ENCODE assay signal across 11 cellular contexts in the genomic region with DNA sequence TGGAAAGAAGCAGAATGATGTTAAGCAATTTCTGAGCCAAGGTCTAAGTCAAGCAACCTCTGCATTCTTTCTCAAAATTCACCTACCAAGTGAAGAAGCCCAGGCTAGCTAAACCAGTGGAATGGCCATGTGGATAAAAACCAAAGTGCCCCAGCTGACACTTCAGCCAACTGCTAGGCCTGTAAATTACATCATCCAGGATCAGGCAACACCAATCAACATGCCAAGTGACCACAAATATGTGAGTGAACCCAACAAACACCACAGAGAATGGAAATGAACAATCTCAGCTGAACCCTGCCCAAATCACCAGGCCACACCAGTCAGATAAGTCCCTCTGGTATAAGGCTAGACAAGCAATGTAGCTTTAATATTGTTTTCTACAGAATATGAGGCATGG. TPM values are rescaled to one million over a fixed set of nuclear protein-coding genes. Genes with fewer than 3 reads are reported as not detected.
DNase-seq lines count a peak whose midpoint lies in the region; TF ChIP-seq lines count a peak whose summit lies in the region.
"Had no signal": no experiment of that assay in that cellular context is flagged by ENCODE, and none has a peak within 500 bp of the region (broad histone marks: within the 10 kb centered on the region; RNA-seq: fewer than 3 reads in every experiment).

No MANE protein-coding gene starts in this region.

- no peak overlapping the region for H2BK120ac ChIP-seq in mesendoderm (ENCODE audit: low read depth, low read length)

- H3K36me3 Mint-ChIP-seq in activated T-helper 2 cell treated with anti-CD3 and anti-CD28 coated beads, Interferon-gamma antibody, Interleukin-2, Interleukin-4, amounts not matched to agents 10 μg/mL and 5 μg/mL and 100 μg/mL, durations not matched to agents 14 hours and 24 hours and 36 hours (ENCODE audit: low read depth) = no peaks in the 10 kb centered on the region
- H3K36me3 Mint-ChIP-seq: WTC11 had no signal

- H3K36me3 ChIP-seq in MG63 (no peaks in the 10 kb centered on the region), mesendoderm (ENCODE audit: control insufficient read depth, insufficient read depth, low read length) (no peaks in the 10 kb centered on the region), ascending aorta (no peaks in the 10 kb centered on the region)

- H3K27ac ChIP-seq in mesendoderm (ENCODE audit: low read depth, low read length) = no peak overlapping the region
- no peak overlapping the region for H3K27ac ChIP-seq in ascending aorta

- H3K79me2 ChIP-seq in mesendoderm (ENCODE audit: control insufficient read depth, insufficient read depth, low read length) = no peaks in the 10 kb centered on the region

- H2BK5ac ChIP-seq in mesendoderm (ENCODE audit: low read length) = no peak overlapping the region

- no peak overlapping the region for H3K4me3 ChIP-seq in MG63
- no peak overlapping the region for H3K4me3 ChIP-seq in cardiac fibroblast (replicated peaks in 1 of 2; ENCODE audit: low read depth in 2 of 2, low read length in 2 of 2)
- H3K4me3 ChIP-seq in mesendoderm (ENCODE audit: low read length) = no peak overlapping the region
- H3K4me3 ChIP-seq in ascending aorta = no peak overlapping the region

- no peaks in the 10 kb centered on the region for H3K79me1 ChIP-seq in mesendoderm (ENCODE audit: low read length)

- no peak overlapping the region for H3K18ac ChIP-seq in mesendoderm (ENCODE audit: low read length)

- peaks cover 1% of the 10 kb centered on the region for H3K4me1 Mint-ChIP-seq in activated T-helper 2 cell treated with anti-CD3 and anti-CD28 coated beads, Interferon-gamma antibody, Interleukin-2, Interleukin-4, amounts not matched to agents 10 μg/mL and 5 μg/mL and 100 μg/mL, durations not matched to agents 14 hours and 24 hours and 36 hours (ENCODE audit: low read depth)

- H3K9me3 ChIP-seq in MG63 = no peaks in the 10 kb centered on the region
- H3K9me3 ChIP-seq in ascending aorta = no peaks in the 10 kb centered on the region

- no peaks in the 10 kb centered on the region for H3K4me1 ChIP-seq in mesendoderm (ENCODE audit: control insufficient read depth, low read depth, low read length)
- H3K4me1 ChIP-seq in ascending aorta = no peaks in the 10 kb centered on the region

- H2AK5ac ChIP-seq in mesendoderm (ENCODE audit: low read length) = no peak overlapping the region

- no peak overlapping the region for H3K4me2 ChIP-seq in mesendoderm (ENCODE audit: low read length)

- H4K5ac ChIP-seq in mesendoderm (ENCODE audit: low read length) = no peak overlapping the region

- H3K9ac ChIP-seq in mesendoderm (ENCODE audit: low read length) = no peak overlapping the region

- intact Hi-C loops in activated T-helper 2 cell treated with anti-CD3 and anti-CD28 coated beads, Interferon-gamma antibody, Interleukin-2, Interleukin-4, amounts not matched to agents 10 μg/mL and 5 μg/mL and 100 μg/mL, durations not matched to agents 14 hours and 24 hours and 36 hours (cut with micrococcal nuclease) = no loop called here
- intact Hi-C loops in ascending aorta (cut with DNase I) = no loop called here

- H3K4ac ChIP-seq in mesendoderm (ENCODE audit: low read depth, low read length) = no peak overlapping the region

- H3K56ac ChIP-seq in mesendoderm (ENCODE audit: low read length) = no peak overlapping the region

- H3K27me3 Mint-ChIP-seq in activated T-helper 2 cell treated with anti-CD3 and anti-CD28 coated beads, Interferon-gamma antibody, Interleukin-2, Interleukin-4, amounts not matched to agents 10 μg/mL and 5 μg/mL and 100 μg/mL, durations not matched to agents 14 hours and 24 hours and 36 hours (ENCODE audit: low read depth) = peaks cover 4% of the 10 kb centered on the region

- no peaks in the 10 kb centered on the region for H3K27me3 ChIP-seq in MG63
- H3K27me3 ChIP-seq in mesendoderm (ENCODE audit: insufficient read depth, low read length, poor library complexity) = no peaks in the 10 kb centered on the region
- no peaks in the 10 kb centered on the region for H3K27me3 ChIP-seq in ascending aorta

- DNase-seq in EL (peak; percentile 97), MG63 (peak; percentile 81), cardiac fibroblast (ENCODE audit: low read depth in 2 of 2) (peak; percentile 91 to 92), mesendoderm (peak; percentile 61), NCI-H82 treated with DMSO at 0.1 percent for 48 hours (lab: John Stamatoyannopoulos, UW; ENCODE audit: unreplicated experiment) (no peak), NCI-H510A (lab: John Stamatoyannopoulos, UW) (no peak), ascending aorta (ENCODE audit: low spot score in 2 of 2) (no peak)
- DNase-seq in activated T-helper 2 cell treated with anti-CD3 and anti-CD28 coated beads, Interferon-gamma antibody, Interleukin-2, Interleukin-4, amounts not matched to agents 10 μg/mL and 5 μg/mL and 100 μg/mL, durations not matched to agents 14 hours and 24 hours and 36 hours (ENCODE audit: low spot score) = no peak
- DNase-seq: hypothalamus, NCI-H1694 treated with DMSO at 0.1 percent for 48 hours had no signal

- H3K23ac ChIP-seq in mesendoderm (ENCODE audit: low read length) = no peak overlapping the region

- no peak overlapping the region for H4K8ac ChIP-seq in mesendoderm (ENCODE audit: low read depth, low read length)

- H3K27ac Mint-ChIP-seq in activated T-helper 2 cell treated with anti-CD3 and anti-CD28 coated beads, Interferon-gamma antibody, Interleukin-2, Interleukin-4, amounts not matched to agents 10 μg/mL and 5 μg/mL and 100 μg/mL, durations not matched to agents 14 hours and 24 hours and 36 hours = no peak overlapping the region
- H3K27ac Mint-ChIP-seq: WTC11 had no signal

- TF ChIP-seq CTCF in cardiac fibroblast (IDR thresholded peaks at IDR 0.05; ENCODE audit: low read depth, low read length) (no peak), ascending aorta (IDR thresholded peaks at IDR 0.05) (no peak)

- H2BK15ac ChIP-seq in mesendoderm (replicated peaks; ENCODE audit: low read depth) = no peak overlapping the region

- no peak overlapping the region for H3K4me3 Mint-ChIP-seq in activated T-helper 2 cell treated with anti-CD3 and anti-CD28 coated beads, Interferon-gamma antibody, Interleukin-2, Interleukin-4, amounts not matched to agents 10 μg/mL and 5 μg/mL and 100 μg/mL, durations not matched to agents 14 hours and 24 hours and 36 hours (ENCODE audit: low read depth)
- H3K4me3 Mint-ChIP-seq: WTC11 had no signal

- no peaks in the 10 kb centered on the region for H3K9me3 Mint-ChIP-seq in activated T-helper 2 cell treated with anti-CD3 and anti-CD28 coated beads, Interferon-gamma antibody, Interleukin-2, Interleukin-4, amounts not matched to agents 10 μg/mL and 5 μg/mL and 100 μg/mL, durations not matched to agents 14 hours and 24 hours and 36 hours
- H3K9me3 Mint-ChIP-seq: WTC11 had no signal

RNA-seq across cellular contexts. Expression of gene FJX1, which starts 25.1 kb away (rescaled TPM):
- total RNA-seq in MG63 (2014; rRNA removed; shearing (Covaris generic); ENCODE audit: low replicate concordance) = 29.1 and 30.5 TPM in 2 replicates
- polyA plus RNA-seq in mesendoderm (2013, experiment 1 of 2) = 14.1 TPM
- polyA plus RNA-seq in mesendoderm (2013, experiment 2 of 2) = 15.9 TPM
- 0.09 TPM in 2 replicates for total RNA-seq in activated T-helper 2 cell treated with anti-CD3 and anti-CD28 coated beads, Interferon-gamma antibody, Interleukin-2, Interleukin-4, amounts not matched to agents 10 μg/mL and 5 μg/mL and 100 μg/mL, durations not matched to agents 14 hours and 24 hours and 36 hours
- total RNA-seq in ascending aorta = 16.4 TPM

Comparison
In these comparisons a context has a peak if more than half of its experiments do, and no peak if none do; other contexts are left out.
1. DNase-seq: peak in EL (single experiment), MG63 (single experiment), cardiac fibroblast (2 of 2) and mesendoderm (single experiment); none in NCI-H82 treated with DMSO at 0.1 percent for 48 hours (single experiment), activated T-helper 2 cell treated with anti-CD3 and anti-CD28 coated beads, Interferon-gamma antibody, Interleukin-2, Interleukin-4, amounts not matched to agents 10 μg/mL and 5 μg/mL and 100 μg/mL, durations not matched to agents 14 hours and 24 hours and 36 hours (single experiment), NCI-H510A (single experiment) and ascending aorta (0 of 2).
2. RNA of gene FJX1, which starts 25.1 kb away (total RNA-seq): 29.1 to 30.5 TPM in MG63 and 16.4 TPM in ascending aorta (single experiment); 0.09 TPM in activated T-helper 2 cell treated with anti-CD3 and anti-CD28 coated beads, Interferon-gamma antibody, Interleukin-2, Interleukin-4, amounts not matched to agents 10 μg/mL and 5 μg/mL and 100 μg/mL, durations not matched to agents 14 hours and 24 hours and 36 hours; every median in the first group is over 10 times any median in the second.